In the genomic region with DNA sequence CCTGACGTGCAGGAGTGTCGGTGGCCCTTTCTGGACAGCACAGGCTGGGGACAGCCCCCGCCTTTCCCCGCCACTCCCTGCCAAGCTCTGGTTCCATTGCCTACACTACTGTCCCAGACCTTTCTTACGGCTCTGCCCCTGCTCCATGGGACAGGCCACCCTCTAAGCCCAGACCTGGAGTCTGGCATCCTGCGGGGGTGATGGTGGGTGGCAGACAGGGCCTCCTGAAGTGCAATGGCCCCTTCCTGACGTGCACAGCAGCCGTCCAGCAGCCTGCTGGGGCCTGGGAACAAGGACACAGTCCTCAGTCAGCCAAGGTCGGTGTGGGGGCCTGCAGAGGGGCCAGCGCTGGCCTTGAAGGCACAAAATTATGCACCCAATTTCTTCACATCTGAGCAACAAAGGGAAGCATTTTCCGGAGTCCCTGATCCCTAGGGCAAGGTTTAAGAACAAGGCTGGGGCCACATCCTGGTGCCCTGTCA, we compare ENCODE assay signal across 11 cellular contexts.
A peak's percentile ranks its signal among the peaks of the same experiment; 100 is the strongest.
DNase-seq lines count a peak whose midpoint lies in the region; ATAC-seq and TF ChIP-seq lines count a peak whose summit lies in the region.
"Had no signal": no experiment of that assay in that cellular context is flagged by ENCODE, and none has a peak within 500 bp of the region (broad histone marks: within the 10 kb centered on the region; RNA-seq: fewer than 3 reads in every experiment).

No MANE protein-coding gene starts in this region.

- peak overlapping the region; percentile 30 for H3K9ac ChIP-seq in neuronal stem cell (ENCODE audit: low read depth, low read length, poor library complexity)
- H3K9ac ChIP-seq: GM23248 had no signal

- H3K23ac ChIP-seq in neuronal stem cell (ENCODE audit: low read depth, low read length, poor library complexity): peak overlapping the region; percentile 81

- H2BK5ac ChIP-seq in neuronal stem cell (ENCODE audit: low read length): no peak overlapping the region

- peak overlapping the region in 9 of 10 donors; percentile 67 to 94 (median 79) for H3K27ac ChIP-seq in heart right ventricle
- peak overlapping the region in 53 of 59 donors; percentile 57 to 95 (median 88) for H3K27ac ChIP-seq in dorsolateral prefrontal cortex
- no peak overlapping the region for H3K27ac ChIP-seq in neuronal stem cell (replicated peaks; ENCODE audit: low read length)
- H3K27ac ChIP-seq: GM23248 had no signal

- H3K18ac ChIP-seq in neuronal stem cell (ENCODE audit: low read length): peak overlapping the region; percentile 35

- H2BK15ac ChIP-seq in neuronal stem cell (ENCODE audit: low read length): peak overlapping the region; percentile 93

- H3K27me3 ChIP-seq in heart right ventricle: no peaks in the 10 kb centered on the region
- no peaks in the 10 kb centered on the region for H3K27me3 ChIP-seq in dorsolateral prefrontal cortex
- peaks cover 0 to 38% (median 0%) of the 10 kb centered on the region in 3 experiments for H3K27me3 ChIP-seq in neuronal stem cell (ENCODE audit: control insufficient read depth in 3 of 3, insufficient read depth in 3 of 3, low read depth in 1 of 3, low read length in 3 of 3)

- H3K4me1 ChIP-seq in heart right ventricle (peaks cover 30 to 49% (median 43%) of the 10 kb centered on the region in 9 donors), neuronal stem cell (ENCODE audit: control insufficient read depth in 2 of 2, insufficient read depth in 1 of 2, low read depth in 1 of 2, low read length in 2 of 2) (peaks cover 9 to 21% of the 10 kb centered on the region in 2 donors)

- TF ChIP-seq CTCF in heart right ventricle (IDR thresholded peaks at IDR 0.05) (no peak), dorsolateral prefrontal cortex (IDR thresholded peaks at IDR 0.05 in 54 of 56, conservative IDR thresholded peaks at IDR 0.05 in 2 of 56; ENCODE audit: low read depth in 1 of 56, partially characterized antibody in 56 of 56) (peak in 1 of 56 donors; percentile 1)

- H2AK5ac ChIP-seq in neuronal stem cell (ENCODE audit: low read depth, low read length): peak overlapping the region; percentile 63

- peak overlapping the region; percentile 75 for H3K14ac ChIP-seq in neuronal stem cell (ENCODE audit: low read length)

- H2AFZ ChIP-seq in neuronal stem cell (ENCODE audit: low read length): peak overlapping the region; percentile 88
- H2AFZ ChIP-seq: GM23248 had no signal

- peak overlapping the region in 2 of 10 donors; percentile 21 to 27 for H3K4me3 ChIP-seq in heart right ventricle
- H3K4me3 ChIP-seq in dorsolateral prefrontal cortex: peak overlapping the region in 2 of 59 donors; percentile 10 to 45
- H3K4me3 ChIP-seq in neuronal stem cell (ENCODE audit: low read length in 2 of 2): no peak overlapping the region
- H3K4me3 ChIP-seq: GM23248 had no signal

- peak overlapping the region; percentile 52 for H4K8ac ChIP-seq in neuronal stem cell (ENCODE audit: low read depth, low read length)

- H3K4me2 ChIP-seq in neuronal stem cell (ENCODE audit: insufficient read depth, low read length, poor library complexity, severe bottlenecking): no peak overlapping the region

- no peaks in the 10 kb centered on the region for H3K36me3 ChIP-seq in heart right ventricle
- H3K36me3 ChIP-seq in neuronal stem cell (replicated peaks in 1 of 2; ENCODE audit: control insufficient read depth in 2 of 2, insufficient read depth in 2 of 2, low read length in 2 of 2): no peaks in the 10 kb centered on the region

- intact Hi-C loops in heart right ventricle (cut with DNase I): loop anchor here in 1 of 10 donors (10.0 kb wide), 1 partner anchor 105 kb away; the partner anchor contains the start of gene CDKN1C
- intact Hi-C loops in cardiac septum (cut with DNase I): loop anchor here (5.0 kb wide), 1 partner anchor 103 kb away; no protein-coding TSS in a partner anchor
- intact Hi-C loops in dorsolateral prefrontal cortex (cut with DNase I): loop anchor here in 1 of 2 donors (2.0 kb wide), 1 partner anchor 47 kb away; no protein-coding TSS in a partner anchor

- WGBS in heart right ventricle, 2 donors: 44 to 49% methylated on average over 11 of the region's 11 CpGs
- WGBS in neuronal stem cell (ENCODE audit: extremely low coverage in 2 of 2, insufficient read length in 2 of 2, insufficient replicate concordance in 1 of 2), 2 donors: no CpG with 5 or more reads among the region's 11 CpGs

- H3K9me3 ChIP-seq in heart right ventricle (no peaks in the 10 kb centered on the region), neuronal stem cell (replicated peaks in 1 of 2; ENCODE audit: control insufficient read depth in 2 of 2, insufficient read depth in 1 of 2, low read depth in 1 of 2, low read length in 2 of 2) (no peaks in the 10 kb centered on the region)

- DNase-seq in heart right ventricle (peak in 1 of 2 donors; percentile 1), cardiac septum (ENCODE audit: low spot score) (no peak), dorsolateral prefrontal cortex (peak in 2 of 10 donors; percentile 10 to 39), neuronal stem cell (ENCODE audit: low spot score) (no peak), ureter (ENCODE audit: low spot score) (peak; percentile 41)
- no peak for DNase-seq in central memory CD4-positive, alpha-beta T cell
- DNase-seq: activated CD4-positive, alpha-beta T cell treated with anti-CD3 and anti-CD28 coated beads, Interleukin-2, amount 10 ng/mL, durations not matched to agents 24 days and 14 days; amniotic stem cell had no signal

- peak overlapping the region; percentile 44 for H3K4ac ChIP-seq in neuronal stem cell (ENCODE audit: low read length)

- peak overlapping the region; percentile 77 for H2BK12ac ChIP-seq in neuronal stem cell (ENCODE audit: low read length)

- no peak overlapping the region for H4K91ac ChIP-seq in neuronal stem cell (ENCODE audit: low read depth, low read length, poor library complexity)

- H3K79me1 ChIP-seq in neuronal stem cell (ENCODE audit: low read depth, low read length): no peaks in the 10 kb centered on the region

- H2BK120ac ChIP-seq in neuronal stem cell (ENCODE audit: low read depth, low read length): no peak overlapping the region

- ATAC-seq in heart right ventricle (peak in 2 of 8 donors; percentile 66 to 67), HG02763 (IDR thresholded peaks at IDR 0.05; ENCODE audit: unreplicated experiment) (no peak), GM18519 (IDR thresholded peaks at IDR 0.05; ENCODE audit: low FRiP score, unreplicated experiment) (no peak)
